In the genomic region with DNA sequence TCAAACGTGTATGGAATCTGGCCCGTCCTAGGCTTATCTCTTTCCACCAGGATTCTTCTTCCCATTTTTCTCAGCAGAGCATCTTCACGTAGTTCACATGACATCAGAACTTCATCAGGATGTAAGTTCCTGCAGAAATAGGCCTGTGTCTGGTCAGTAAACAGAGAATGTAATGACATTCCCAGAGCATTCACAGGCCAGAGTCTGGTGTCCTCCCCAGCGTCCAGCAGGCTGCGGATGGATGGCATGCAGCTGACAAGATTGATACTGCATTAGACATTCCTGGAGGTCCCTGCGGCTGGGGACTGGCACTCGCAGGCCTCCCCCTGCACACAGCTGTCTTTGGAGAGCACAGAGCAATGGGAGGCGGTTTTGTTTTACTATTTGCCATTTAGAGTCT, we compare ENCODE assay signal across 20 cellular contexts.
"Had no signal": no experiment of that assay in that cellular context is flagged by ENCODE, and none has a peak within 500 bp of the region (broad histone marks: within the 10 kb centered on the region; RNA-seq: fewer than 3 reads in every experiment).

No MANE protein-coding gene starts in this region.

- H3K9me3 ChIP-seq: testis had no signal

- H3K4me3 ChIP-seq: body of pancreas, dorsolateral prefrontal cortex, SK-N-MC, skin epidermis, testis, upper lobe of left lung had no signal

- DNase-seq: activated CD4-positive, alpha-beta T cell treated with anti-CD3 and anti-CD28 coated beads for 48 hours; activated CD4-positive, CD25-positive, alpha-beta regulatory T cell; activated CD8-positive, alpha-beta T cell treated with anti-CD3 and anti-CD28 coated beads for 36 hours; activated naive CD4-positive, alpha-beta T cell; activated naive CD8-positive, alpha-beta T cell treated with anti-CD3 and anti-CD28 coated beads for 36 hours; activated T-cell treated with anti-CD3 and anti-CD28 coated beads, Interleukin-2, amount 50 U/mL, for 1 hour; amygdala; body of pancreas; dorsolateral prefrontal cortex; left colon; naive thymus-derived CD4-positive, alpha-beta T cell; stimulated activated CD4-positive, alpha-beta T cell treated with anti-CD3 and anti-CD28 coated beads, Interleukin-4, amount 100 ng/mL, for 24 hours; T-helper 1 cell; T-helper 9 cell; testis; upper lobe of left lung had no signal

- H3K27ac Mint-ChIP-seq: activated CD8-positive, alpha-beta T cell treated with anti-CD3 and anti-CD28 coated beads for 36 hours; activated naive CD8-positive, alpha-beta T cell treated with anti-CD3 and anti-CD28 coated beads for 36 hours; activated T-helper 17 cell treated with anti-CD3 and anti-CD28 coated beads, Interleukin-2, amount 50 U/mL, for 72 hours; naive thymus-derived CD4-positive, alpha-beta T cell; stimulated activated effector memory CD8-positive, alpha-beta T cell treated with anti-CD3 and anti-CD28 coated beads, Interleukin-12 subunit alpha, Interleukin-12 subunit beta, amount 100 ng/mL, for 72 hours had no signal

- H3K36me3 ChIP-seq: upper lobe of left lung had no signal

- H3K4me3 Mint-ChIP-seq: activated CD8-positive, alpha-beta T cell treated with anti-CD3 and anti-CD28 coated beads for 36 hours; activated naive CD8-positive, alpha-beta T cell treated with anti-CD3 and anti-CD28 coated beads for 36 hours; activated T-helper 17 cell treated with anti-CD3 and anti-CD28 coated beads, Interleukin-2, amount 50 U/mL, for 72 hours; naive thymus-derived CD4-positive, alpha-beta T cell; stimulated activated effector memory CD8-positive, alpha-beta T cell treated with anti-CD3 and anti-CD28 coated beads, Interleukin-12 subunit alpha, Interleukin-12 subunit beta, amount 100 ng/mL, for 72 hours had no signal

- H3K27me3 ChIP-seq: body of pancreas, dorsolateral prefrontal cortex, testis, upper lobe of left lung had no signal

- H3K27me3 Mint-ChIP-seq: activated CD8-positive, alpha-beta T cell treated with anti-CD3 and anti-CD28 coated beads for 36 hours; activated naive CD8-positive, alpha-beta T cell treated with anti-CD3 and anti-CD28 coated beads for 36 hours; activated T-helper 17 cell treated with anti-CD3 and anti-CD28 coated beads, Interleukin-2, amount 50 U/mL, for 72 hours; naive thymus-derived CD4-positive, alpha-beta T cell had no signal

- ATAC-seq: activated CD8-positive, alpha-beta T cell treated with anti-CD3 and anti-CD28 coated beads for 36 hours; activated T-helper 17 cell treated with anti-CD3 and anti-CD28 coated beads, Interleukin-2, amount 50 U/mL, for 72 hours; body of pancreas; left colon; naive thymus-derived CD4-positive, alpha-beta T cell; stimulated activated effector memory CD8-positive, alpha-beta T cell treated with anti-CD3 and anti-CD28 coated beads, Interleukin-12 subunit alpha, Interleukin-12 subunit beta, amount 100 ng/mL, for 72 hours had no signal

- H3K4me1 ChIP-seq: body of pancreas, testis, upper lobe of left lung had no signal

- H3K27ac ChIP-seq: body of pancreas, dorsolateral prefrontal cortex, SK-N-MC, skin epidermis, testis, upper lobe of left lung had no signal
